23 cellular contexts compared by ENCODE assay signal in genomic region chr2:213818436-213818835, GRCh38.
DNase-seq lines count a peak whose midpoint lies in the region; ATAC-seq and TF ChIP-seq lines count a peak whose summit lies in the region.
"Had no signal": no experiment of that assay in that cellular context is flagged by ENCODE, and none has a peak within 500 bp of the region (broad histone marks: within the 10 kb centered on the region; RNA-seq: fewer than 3 reads in every experiment).

No MANE protein-coding gene starts in this region.

- H3K36me3 ChIP-seq in neuron (ENCODE audit: insufficient read depth, low read length) = no peaks in the 10 kb centered on the region
- H3K36me3 ChIP-seq: neutrophil had no signal

- H3K4me3 Mint-ChIP-seq in type B pancreatic cell = no peak overlapping the region
- H3K4me3 Mint-ChIP-seq: activated CD4-positive, alpha-beta T cell treated with anti-CD3 and anti-CD28 coated beads, Interleukin-2, amount 10 ng/mL, durations not matched to agents 7 days and 5 days; activated naive CD4-positive, alpha-beta T cell treated with anti-CD3 and anti-CD28 coated beads, Interleukin-2, amount 10 ng/mL, durations not matched to agents 7 days and 5 days; activated T-helper 1 cell treated with anti-CD3 and anti-CD28 coated beads, Interleukin-12 subunit alpha, Interleukin-12 subunit beta, Interleukin-2, Interleukin-4 antibody, amounts not matched to agents 30 ng/mL and 10 ng/mL and 1 ng/mL, durations not matched to agents 14 hours and 24 hours and 36 hours; stimulated activated memory B cell treated with anti-CD40 and anti-IgM and Interleukin-4, amounts not matched to agents 10 μg/mL and 1 μg/mL and 100 μg/mL, for 72 hours had no signal

- ATAC-seq in GM21825 (IDR thresholded peaks at IDR 0.05; ENCODE audit: unreplicated experiment) (no peak), Right ventricle myocardium inferior (no peak)
- ATAC-seq: mucosa of descending colon; stimulated activated memory B cell treated with anti-CD40 and anti-IgM and Interleukin-4, amounts not matched to agents 10 μg/mL and 1 μg/mL and 100 μg/mL, for 72 hours had no signal

- H3K9me3 Mint-ChIP-seq in type B pancreatic cell = no peaks in the 10 kb centered on the region
- H3K9me3 Mint-ChIP-seq: activated CD4-positive, alpha-beta T cell treated with anti-CD3 and anti-CD28 coated beads, Interleukin-2, amount 10 ng/mL, durations not matched to agents 7 days and 5 days; activated T-helper 1 cell treated with anti-CD3 and anti-CD28 coated beads, Interleukin-12 subunit alpha, Interleukin-12 subunit beta, Interleukin-2, Interleukin-4 antibody, amounts not matched to agents 30 ng/mL and 10 ng/mL and 1 ng/mL, durations not matched to agents 14 hours and 24 hours and 36 hours had no signal

- peaks cover 4% of the 10 kb centered on the region for H3K9me3 ChIP-seq in neuron (ENCODE audit: low read length)
- H3K9me3 ChIP-seq: neutrophil had no signal

- H3K4me1 ChIP-seq in neuron (ENCODE audit: insufficient read depth, low read length) = peaks cover 7% of the 10 kb centered on the region

- H3K36me3 Mint-ChIP-seq in type B pancreatic cell = no peaks in the 10 kb centered on the region
- H3K36me3 Mint-ChIP-seq: activated naive CD4-positive, alpha-beta T cell treated with anti-CD3 and anti-CD28 coated beads, Interleukin-2, amount 10 ng/mL, durations not matched to agents 7 days and 5 days; stimulated activated memory B cell treated with anti-CD40 and anti-IgM and Interleukin-4, amounts not matched to agents 10 μg/mL and 1 μg/mL and 100 μg/mL, for 72 hours had no signal

- no peak for TF ChIP-seq CTCF in AG09319 (IDR thresholded peaks at IDR 0.05; ENCODE audit: low read depth, low read length)
- TF ChIP-seq CTCF in type B pancreatic cell (conservative IDR thresholded peaks at IDR 0.05) = no peak

- no peaks in the 10 kb centered on the region for H3K4me1 Mint-ChIP-seq in type B pancreatic cell (ENCODE audit: unreplicated experiment)
- H3K4me1 Mint-ChIP-seq: activated CD4-positive, alpha-beta T cell treated with anti-CD3 and anti-CD28 coated beads, Interleukin-2, amount 10 ng/mL, durations not matched to agents 7 days and 5 days; activated naive CD4-positive, alpha-beta T cell treated with anti-CD3 and anti-CD28 coated beads, Interleukin-2, amount 10 ng/mL, durations not matched to agents 7 days and 5 days; stimulated activated memory B cell treated with anti-CD40 and anti-IgM and Interleukin-4, amounts not matched to agents 10 μg/mL and 1 μg/mL and 100 μg/mL, for 72 hours had no signal

- no peaks in the 10 kb centered on the region for H3K27me3 ChIP-seq in neuron (ENCODE audit: insufficient read depth, low read length)
- H3K27me3 ChIP-seq: neutrophil had no signal

- H3K27ac Mint-ChIP-seq in type B pancreatic cell = no peak overlapping the region
- H3K27ac Mint-ChIP-seq: activated CD4-positive, alpha-beta T cell treated with anti-CD3 and anti-CD28 coated beads, Interleukin-2, amount 10 ng/mL, durations not matched to agents 7 days and 5 days; activated naive CD4-positive, alpha-beta T cell treated with anti-CD3 and anti-CD28 coated beads, Interleukin-2, amount 10 ng/mL, durations not matched to agents 7 days and 5 days; activated T-helper 1 cell treated with anti-CD3 and anti-CD28 coated beads, Interleukin-12 subunit alpha, Interleukin-12 subunit beta, Interleukin-2, Interleukin-4 antibody, amounts not matched to agents 30 ng/mL and 10 ng/mL and 1 ng/mL, durations not matched to agents 14 hours and 24 hours and 36 hours; stimulated activated memory B cell treated with anti-CD40 and anti-IgM and Interleukin-4, amounts not matched to agents 10 μg/mL and 1 μg/mL and 100 μg/mL, for 72 hours had no signal

- intact Hi-C loops in Right ventricle myocardium inferior (cut with DNase I) = no loop called here

- H3K4me3 ChIP-seq in neuron (ENCODE audit: low read length) = peak overlapping the region; percentile 20
- H3K4me3 ChIP-seq: mucosa of descending colon had no signal

- no peaks in the 10 kb centered on the region for H3K27me3 Mint-ChIP-seq in type B pancreatic cell
- H3K27me3 Mint-ChIP-seq: activated CD4-positive, alpha-beta T cell treated with anti-CD3 and anti-CD28 coated beads, Interleukin-2, amount 10 ng/mL, durations not matched to agents 7 days and 5 days; activated naive CD4-positive, alpha-beta T cell treated with anti-CD3 and anti-CD28 coated beads, Interleukin-2, amount 10 ng/mL, durations not matched to agents 7 days and 5 days; stimulated activated memory B cell treated with anti-CD40 and anti-IgM and Interleukin-4, amounts not matched to agents 10 μg/mL and 1 μg/mL and 100 μg/mL, for 72 hours had no signal

- DNase-seq in AG09319 (ENCODE audit: extremely low read depth, low read depth) (peak; percentile 29), M059J (ENCODE audit: low read depth) (peak; percentile 13), fibroblast of gingiva (ENCODE audit: low read depth) (peak; percentile 88), Right ventricle myocardium inferior (ENCODE audit: missing footprints) (no peak), type B pancreatic cell (ENCODE audit: extremely low spot score, unreplicated experiment) (no peak), NCI-H1436 (lab: John Stamatoyannopoulos, UW) (no peak)
- DNase-seq: activated CD4-positive, alpha-beta T cell treated with anti-CD3 and anti-CD28 coated beads, Interleukin-2, amount 10 ng/mL, durations not matched to agents 7 days and 5 days; activated naive CD4-positive, alpha-beta T cell treated with anti-CD3 and anti-CD28 coated beads, Interleukin-2, amount 10 ng/mL, durations not matched to agents 7 days and 5 days; C1 segment of cervical spinal cord; Calu3; central memory CD4-positive, alpha-beta T cell; mucosa of descending colon; NCI-H1105 treated with DMSO at 0.1 percent for 48 hours; NCI-H2081 treated with DMSO at 0.1 percent for 48 hours; NCI-H345; NCI-H774; retina; stimulated activated CD4-positive, alpha-beta T cell treated with anti-CD3 and anti-CD28 coated beads, Interleukin-4, amount 100 ng/mL, for 1 hour had no signal

- H2AFZ ChIP-seq in neuron (ENCODE audit: low read depth, low read length) = no peak overlapping the region

Comparison
In these comparisons a context has a peak if more than half of its experiments do, and no peak if none do; other contexts are left out.
1. DNase-seq: peak in AG09319 (single experiment), M059J (single experiment) and fibroblast of gingiva (single experiment); none in Right ventricle myocardium inferior (single experiment), type B pancreatic cell (single experiment) and NCI-H1436 (single experiment).